Comparison of ENCODE assay signal across 35 cellular contexts in genomic region chr13:29000802-29001201, GRCh38.
"Had no signal": no experiment of that assay in that cellular context is flagged by ENCODE, and none has a peak within 500 bp of the region (broad histone marks: within the 10 kb centered on the region; RNA-seq: fewer than 3 reads in every experiment).

No MANE protein-coding gene starts in this region.

- H3K27ac ChIP-seq: KMS-11 had no signal

- H3K36me3 ChIP-seq: MG63 had no signal

- H3K9me3 ChIP-seq: MG63 had no signal

- H3K4me3 ChIP-seq: MG63 had no signal

- DNase-seq: Karpas-422, Kasumi-1, KBM-7, KG1, MG63, MM.1S, MV-4-11, NCI-H1048, NCI-H1092, NCI-H1092 treated with DMSO at 0.1 percent for 48 hours, NCI-H1105, NCI-H1105 treated with DMSO at 0.1 percent for 48 hours, NCI-H1417, NCI-H1417 treated with DMSO at 0.1 percent for 48 hours, NCI-H1436, NCI-H1436 treated with DMSO at 0.1 percent for 48 hours, NCI-H146, NCI-H1694, NCI-H1694 treated with DMSO at 0.1 percent for 48 hours, NCI-H187, NCI-H187 treated with DMSO at 0.1 percent for 48 hours, NCI-H1930, NCI-H2029, NCI-H2029 treated with DMSO at 0.1 percent for 48 hours, NCI-H2081, NCI-H2081 treated with DMSO at 0.1 percent for 48 hours, NCI-H2107, NCI-H2171, NCI-H2171 treated with DMSO at 0.1 percent for 48 hours, NCI-H2227 treated with DMSO at 0.1 percent for 48 hours, NCI-H226, NCI-H345, NCI-H446, NCI-H446 treated with DMSO at 0.1 percent for 48 hours had no signal
